ENCODE assay signal across 14 cellular contexts in the genomic region with DNA sequence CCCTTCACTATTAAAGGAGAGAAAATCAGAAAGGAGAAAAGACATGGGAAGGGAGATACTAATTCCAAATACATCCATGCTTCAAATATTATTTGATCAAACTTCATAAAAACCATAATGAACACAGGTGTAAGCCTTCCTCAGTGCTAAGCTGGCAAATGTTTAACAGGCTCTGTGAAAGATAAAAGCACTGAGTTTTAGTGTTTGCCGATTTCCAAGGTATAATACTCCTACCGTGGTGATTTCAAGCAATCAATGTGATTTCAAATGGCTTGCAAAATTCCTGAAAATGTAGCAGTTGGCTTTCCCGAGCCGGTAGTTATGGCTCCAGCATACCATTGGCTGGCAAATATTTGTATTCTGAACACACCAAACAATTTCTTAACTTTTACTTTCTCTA.
DNase-seq lines count a peak whose midpoint lies in the region; ATAC-seq and TF ChIP-seq lines count a peak whose summit lies in the region.
"Had no signal": no experiment of that assay in that cellular context is flagged by ENCODE, and none has a peak within 500 bp of the region (broad histone marks: within the 10 kb centered on the region; RNA-seq: fewer than 3 reads in every experiment).

No MANE protein-coding gene starts in this region.

- 68 to 89% methylated on average over 2 to 4 of the region's 4 CpGs for WGBS in endodermal cell (ENCODE audit: insufficient coverage in 1 of 2, insufficient read length in 1 of 2), 2 experiments

- no peak overlapping the region for H3K4me3 ChIP-seq in ACC112 (ENCODE audit: low read depth, low read length)
- H3K4me3 ChIP-seq in HUES6 (ENCODE audit: low read depth, low read length), result no peak overlapping the region
- H3K4me3 ChIP-seq in endodermal cell (ENCODE audit: low read length), result no peak overlapping the region
- H3K4me3 ChIP-seq in mucosa of descending colon, result no peak overlapping the region
- no peak overlapping the region for H3K4me3 ChIP-seq in dorsolateral prefrontal cortex
- H3K4me3 ChIP-seq: BLaER1 treated with 17β-estradiol and CSF1 and Interleukin-3, amounts not matched to agents 10 nM and 100 nM; GM23248; HAP-1; K562 had no signal

- no peak overlapping the region for H3K4me3 Mint-ChIP-seq in endodermal cell
- H3K4me3 Mint-ChIP-seq: CD4-positive, CD25-positive, alpha-beta regulatory T cell had no signal

- H3K9ac ChIP-seq in HUES6 (ENCODE audit: low read length), result no peak overlapping the region
- H3K9ac ChIP-seq in endodermal cell (ENCODE audit: extremely low read depth, low read length, poor library complexity, severe bottlenecking), result no peak overlapping the region
- H3K9ac ChIP-seq: BLaER1 treated with 17β-estradiol and CSF1 and Interleukin-3, amounts not matched to agents 10 nM and 100 nM; GM23248 had no signal

- ATAC-seq in mucosa of descending colon (peak; percentile 58), GM21381 (IDR thresholded peaks at IDR 0.05; ENCODE audit: unreplicated experiment) (no peak), HG02623 (IDR thresholded peaks at IDR 0.05; ENCODE audit: unreplicated experiment) (no peak)
- ATAC-seq: K562 had no signal

- H3K27me3 Mint-ChIP-seq in endodermal cell (ENCODE audit: insufficient read depth), result no peaks in the 10 kb centered on the region
- H3K27me3 Mint-ChIP-seq: CD4-positive, CD25-positive, alpha-beta regulatory T cell had no signal

- no peaks in the 10 kb centered on the region for H3K9me3 Mint-ChIP-seq in endodermal cell

- DNase-seq in endodermal cell (no peak), mucosa of descending colon (no peak), dorsolateral prefrontal cortex (no peak)
- DNase-seq: 8988T; ACHN; CD4-positive, CD25-positive, alpha-beta regulatory T cell had no signal

- H3K79me2 ChIP-seq in ACC112 (ENCODE audit: control insufficient read depth, insufficient read depth, low read length, unreplicated experiment), result no peaks in the 10 kb centered on the region

- H2AFZ ChIP-seq in ACC112 (ENCODE audit: low read length, unreplicated experiment), result peak overlapping the region; percentile 33

- H3K4me1 ChIP-seq in ACC112 (ENCODE audit: control insufficient read depth, insufficient read depth, low read length, unreplicated experiment), result no peaks in the 10 kb centered on the region
- peaks cover 34% of the 10 kb centered on the region for H3K4me1 ChIP-seq in HUES6 (ENCODE audit: control insufficient read depth, insufficient read depth, low read length)
- H3K4me1 ChIP-seq in endodermal cell (ENCODE audit: control insufficient read depth, insufficient read depth, low read length), result peaks cover 5% of the 10 kb centered on the region
- no peaks in the 10 kb centered on the region for H3K4me1 ChIP-seq in mucosa of descending colon (ENCODE audit: low read depth)

- H3K27ac ChIP-seq in ACC112 (ENCODE audit: low read depth, low read length) (no peak overlapping the region), HUES6 (ENCODE audit: low read depth, low read length) (peak overlapping the region; percentile 58), endodermal cell (ENCODE audit: low read depth, low read length) (peak overlapping the region; percentile 56), dorsolateral prefrontal cortex (no peak overlapping the region)
- H3K27ac ChIP-seq: BLaER1 treated with 17β-estradiol and CSF1 and Interleukin-3, amounts not matched to agents 10 nM and 100 nM; GM23248 had no signal

- H3K27ac Mint-ChIP-seq in endodermal cell, result no peak overlapping the region
- H3K27ac Mint-ChIP-seq: CD4-positive, CD25-positive, alpha-beta regulatory T cell had no signal

- intact Hi-C loops in mucosa of descending colon (cut with DNase I, micrococcal nuclease) (no loop called here), dorsolateral prefrontal cortex (cut with DNase I) (no loop called here)

- H3K9me3 ChIP-seq in HUES6 (ENCODE audit: control insufficient read depth, insufficient read depth, low read depth, low read length), result no peaks in the 10 kb centered on the region
- no peaks in the 10 kb centered on the region for H3K9me3 ChIP-seq in endodermal cell (ENCODE audit: control insufficient read depth, low read length)
- no peaks in the 10 kb centered on the region for H3K9me3 ChIP-seq in mucosa of descending colon
- H3K9me3 ChIP-seq: BLaER1 treated with 17β-estradiol and CSF1 and Interleukin-3, amounts not matched to agents 10 nM and 100 nM; HAP-1 had no signal

- no peak for TF ChIP-seq CTCF in endodermal cell (conservative IDR thresholded peaks at IDR 0.05)
- TF ChIP-seq CTCF in mucosa of descending colon (IDR thresholded peaks at IDR 0.05), result no peak
- TF ChIP-seq CTCF in dorsolateral prefrontal cortex (IDR thresholded peaks at IDR 0.05 in 54 of 56, conservative IDR thresholded peaks at IDR 0.05 in 2 of 56; ENCODE audit: low read depth in 1 of 56, partially characterized antibody in 56 of 56), result no peak

- H3K36me3 ChIP-seq in ACC112 (ENCODE audit: insufficient read depth, low read length), result no peaks in the 10 kb centered on the region
- no peaks in the 10 kb centered on the region for H3K36me3 ChIP-seq in HUES6 (ENCODE audit: control insufficient read depth, insufficient read depth, low read length)
- no peaks in the 10 kb centered on the region for H3K36me3 ChIP-seq in endodermal cell (ENCODE audit: control insufficient read depth, insufficient read depth, low read length)
- no peaks in the 10 kb centered on the region for H3K36me3 ChIP-seq in mucosa of descending colon (ENCODE audit: low read depth)
- H3K36me3 ChIP-seq: BLaER1 treated with 17β-estradiol and CSF1 and Interleukin-3, amounts not matched to agents 10 nM and 100 nM; HAP-1 had no signal

- H3K4me1 Mint-ChIP-seq in endodermal cell, result peaks cover 22% of the 10 kb centered on the region
- H3K4me1 Mint-ChIP-seq: CD4-positive, CD25-positive, alpha-beta regulatory T cell had no signal

- H3K27me3 ChIP-seq in ACC112 (ENCODE audit: insufficient read depth, low read length), result no peaks in the 10 kb centered on the region
- H3K27me3 ChIP-seq in HUES6 (ENCODE audit: control insufficient read depth, insufficient read depth, low read length), result no peaks in the 10 kb centered on the region
- H3K27me3 ChIP-seq in endodermal cell (ENCODE audit: control insufficient read depth, insufficient read depth, low read length, poor library complexity, severe bottlenecking), result no peaks in the 10 kb centered on the region
- peaks cover 0 to 3% (median 0%) of the 10 kb centered on the region in 45 donors for H3K27me3 ChIP-seq in dorsolateral prefrontal cortex
- H3K27me3 ChIP-seq: BLaER1 treated with 17β-estradiol and CSF1 and Interleukin-3, amounts not matched to agents 10 nM and 100 nM had no signal

- no peaks in the 10 kb centered on the region for H3K36me3 Mint-ChIP-seq in endodermal cell (ENCODE audit: low read depth)
- H3K36me3 Mint-ChIP-seq: CD4-positive, CD25-positive, alpha-beta regulatory T cell had no signal

Comparison
In these comparisons a context has a peak if more than half of its experiments do, and no peak if none do; other contexts are left out.
1. H3K27ac ChIP-seq: peak in HUES6 (single experiment) and endodermal cell (single experiment); none in ACC112 (single experiment) and dorsolateral prefrontal cortex (0 of 59).